Comparison of ENCODE assay signal across 19 cellular contexts in the genomic region with DNA sequence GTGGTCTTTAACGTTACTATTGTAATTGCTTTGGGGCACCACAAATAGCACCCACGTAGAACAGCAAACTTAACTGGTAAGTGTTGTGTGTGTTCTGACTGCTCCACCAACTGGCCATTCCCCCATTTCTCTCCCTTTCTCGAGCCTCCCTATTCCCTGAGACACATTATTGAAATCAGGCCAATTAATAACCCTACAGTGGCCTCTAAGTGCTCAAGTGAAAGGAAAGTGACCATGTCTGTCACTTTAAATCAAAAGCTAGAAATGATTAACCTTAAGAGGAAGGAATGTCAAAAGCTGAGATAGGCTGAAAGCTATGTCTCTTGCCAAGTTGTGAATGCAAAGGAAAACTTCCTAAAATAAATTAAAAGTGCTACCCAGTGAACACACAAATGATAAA. TPM values are rescaled to one million over a fixed set of nuclear protein-coding genes. Genes with fewer than 3 reads are reported as not detected.
DNase-seq lines count a peak whose midpoint lies in the region; ATAC-seq and TF ChIP-seq lines count a peak whose summit lies in the region.
"Had no signal": no experiment of that assay in that cellular context is flagged by ENCODE, and none has a peak within 500 bp of the region (broad histone marks: within the 10 kb centered on the region; RNA-seq: fewer than 3 reads in every experiment).

No MANE protein-coding gene starts in this region.

- CTCF ChIA-PET in Panc1 (lab: Charles Lee), result no interaction called here

- H3K36me3 Mint-ChIP-seq in naive thymus-derived CD8-positive, alpha-beta T cell, result no peaks in the 10 kb centered on the region

- H3K4me1 Mint-ChIP-seq in naive thymus-derived CD8-positive, alpha-beta T cell, result peaks cover 7 to 30% (median 18%) of the 10 kb centered on the region in 4 donors

- H3K4me1 ChIP-seq in Panc1 (ENCODE audit: control insufficient read depth, insufficient read depth, low read length) (peaks cover 5% of the 10 kb centered on the region), heart left ventricle (peaks cover 0 to 68% (median 35%) of the 10 kb centered on the region in 12 donors), lower lobe of right lung (peaks cover 64% of the 10 kb centered on the region), upper lobe of left lung (peaks cover 33 to 55% (median 40%) of the 10 kb centered on the region in 4 donors)

- H3K9me3 ChIP-seq in Panc1 (ENCODE audit: control insufficient read depth, insufficient read depth, low read depth, low read length), result no peaks in the 10 kb centered on the region
- H3K9me3 ChIP-seq in heart left ventricle, result no peaks in the 10 kb centered on the region
- no peaks in the 10 kb centered on the region for H3K9me3 ChIP-seq in lower lobe of right lung
- H3K9me3 ChIP-seq in upper lobe of left lung, result no peaks in the 10 kb centered on the region

- H3K27ac ChIP-seq in Panc1 (ENCODE audit: low read length) (no peak overlapping the region), heart left ventricle (peak overlapping the region; percentile 2 to 64 (median 42)), lower lobe of right lung (peak overlapping the region; percentile 22), upper lobe of left lung (peak overlapping the region; percentile 45 to 51 (median 46))

- POLR2A ChIA-PET in Panc1 (lab: Charles Lee), result no interaction called here
- POLR2A ChIA-PET in naive thymus-derived CD8-positive, alpha-beta T cell (lab: Charles Lee), result interaction anchor here (0.7 kb wide), 1 partner anchor 29 kb away, joined by 5 read pairs; no protein-coding TSS in a partner anchor

- H3K4me3 Mint-ChIP-seq in naive thymus-derived CD8-positive, alpha-beta T cell, result no peak overlapping the region
- H3K4me3 Mint-ChIP-seq: B cell had no signal

- BruUV-seq in Panc1 (replicated peaks; lab: Mats Ljungman, UMichigan), result TSS peak; percentile 55

- in situ Hi-C loops in Panc1 (cut with HindIII; ENCODE audit: low pct_unique_long_range_greater_than_20kb, low sequenced_read_pairs), result no loop called here

- H3K36me3 ChIP-seq in Panc1 (ENCODE audit: control insufficient read depth, insufficient read depth, low read length) (no peaks in the 10 kb centered on the region), heart left ventricle (no peaks in the 10 kb centered on the region), lower lobe of right lung (no peaks in the 10 kb centered on the region), upper lobe of left lung (no peaks in the 10 kb centered on the region)

- TF ChIP-seq EP300 in upper lobe of left lung (IDR thresholded peaks at IDR 0.05), result peak in 1 of 4 donors; percentile 46

- DNase-seq in Panc1 (ENCODE audit: low read depth, low spot score) (no peak), heart left ventricle (no peak), lower lobe of right lung (no peak), upper lobe of left lung (peak in 1 of 2 donors; percentile 37), NCI-H2107 treated with DMSO at 0.1 percent for 48 hours (lab: John Stamatoyannopoulos, UW; ENCODE audit: unreplicated experiment) (no peak)
- no peak for DNase-seq in naive thymus-derived CD8-positive, alpha-beta T cell
- DNase-seq: activated CD4-positive, alpha-beta T cell treated with anti-CD3 and anti-CD28 coated beads, Interleukin-2, amount 50 U/mL, for 1 hour; activated gamma-delta T cell treated with Interleukin-2 at 50 U/mL for 16 hours; amniotic stem cell; caudate nucleus; COR-L47; mesendoderm; NCI-H1092 treated with DMSO at 0.1 percent for 48 hours; NCI-H524 treated with DMSO at 0.1 percent for 48 hours; SHP77; T-helper 1 cell had no signal

- H3K27me3 ChIP-seq in Panc1 (ENCODE audit: control insufficient read depth, insufficient read depth, low read length) (no peaks in the 10 kb centered on the region), heart left ventricle (no peaks in the 10 kb centered on the region), lower lobe of right lung (ENCODE audit: low read depth) (no peaks in the 10 kb centered on the region), upper lobe of left lung (no peaks in the 10 kb centered on the region)

- 28 to 37% (median 31%) methylated on average over 3 of the region's 3 CpGs for WGBS in heart left ventricle, 4 donors
- 36 to 40% methylated on average over 3 of the region's 3 CpGs for WGBS in upper lobe of left lung, 2 donors

- intact Hi-C loops in Panc1 (cut with micrococcal nuclease; ENCODE audit: unreplicated experiment), result no loop called here
- intact Hi-C loops in heart left ventricle (cut with DNase I), result loop anchor here in 1 of 10 donors (5.0 kb wide), 1 partner anchor 37 kb away; no protein-coding TSS in a partner anchor
- intact Hi-C loops in lower lobe of right lung (cut with DNase I), result no loop called here

- H3K4me3 ChIP-seq in Panc1 (ENCODE audit: low read depth in 2 of 2, low read length in 2 of 2), result no peak overlapping the region
- H3K4me3 ChIP-seq in heart left ventricle, result no peak overlapping the region
- no peak overlapping the region for H3K4me3 ChIP-seq in lower lobe of right lung
- no peak overlapping the region for H3K4me3 ChIP-seq in upper lobe of left lung

- TF ChIP-seq CTCF in Panc1 (IDR thresholded peaks at IDR 0.05), result no peak
- peak in 2 of 12 donors; percentile 3 to 13 for TF ChIP-seq CTCF in heart left ventricle (IDR thresholded peaks at IDR 0.05)
- TF ChIP-seq CTCF in lower lobe of right lung (IDR thresholded peaks at IDR 0.05), result no peak
- TF ChIP-seq CTCF in upper lobe of left lung (IDR thresholded peaks at IDR 0.05), result no peak

- H3K27ac Mint-ChIP-seq in naive thymus-derived CD8-positive, alpha-beta T cell, result peak overlapping the region in 1 of 10 donors; percentile 3
- H3K27ac Mint-ChIP-seq: B cell had no signal

- H3K9me3 Mint-ChIP-seq in naive thymus-derived CD8-positive, alpha-beta T cell, result no peaks in the 10 kb centered on the region

- TF ChIP-seq POLR2A in heart left ventricle (IDR thresholded peaks at IDR 0.05) (no peak), upper lobe of left lung (IDR thresholded peaks at IDR 0.05) (no peak)

- H3K27me3 Mint-ChIP-seq in naive thymus-derived CD8-positive, alpha-beta T cell, result peaks cover 0 to 2% (median 0%) of the 10 kb centered on the region in 5 donors
- H3K27me3 Mint-ChIP-seq: B cell had no signal

- ATAC-seq in Panc1 (no peak), heart left ventricle (peak in 3 of 4 donors; percentile 45 to 53 (median 50)), lower lobe of right lung (peak; percentile 72 to 83), upper lobe of left lung (ENCODE audit: low FRiP score in 2 of 2) (peak in 1 of 2 donors; percentile 68), GM19023 (IDR thresholded peaks at IDR 0.05; ENCODE audit: unreplicated experiment) (no peak)
- no peak for ATAC-seq in naive thymus-derived CD8-positive, alpha-beta T cell
- ATAC-seq: esophagus mucosa had no signal

RNA-seq across cellular contexts. Expression of gene PPP1R13B, which starts 22.3 kb away (rescaled TPM):
- total RNA-seq in Panc1 (2021; ENCODE audit: unreplicated experiment) (19.0 TPM), heart left ventricle (10 to 100 TPM; 59.0 to 96.2 (median 78.1) TPM), lower lobe of right lung (60.6 TPM), upper lobe of left lung (100 to 1,000 TPM in 1 of 6 donors, 10 to 100 TPM in 5; 37.0 to 117 (median 71.1) TPM)
- 14.1 TPM for polyA plus RNA-seq in Panc1 (2012; ENCODE audit: insufficient read length)
- 10 to 100 TPM; 27.5 to 47.6 TPM for polyA plus RNA-seq in heart left ventricle
- 10 to 100 TPM; 38.0 to 40.3 TPM for total RNA-seq in naive thymus-derived CD8-positive, alpha-beta T cell
- polyA plus RNA-seq in naive thymus-derived CD8-positive, alpha-beta T cell, result 1 to 10 TPM; 2.5 to 6.8 (median 4.1) TPM

Comparison
In these comparisons a context has a peak if more than half of its experiments do, and no peak if none do; other contexts are left out.
1. ATAC-seq: peak in heart left ventricle (3 of 4) and lower lobe of right lung (2 of 2); none in Panc1 (single experiment), GM19023 (single experiment) and naive thymus-derived CD8-positive, alpha-beta T cell (0 of 2).